ENCODE assay signal across 7 cellular contexts in the genomic region with DNA sequence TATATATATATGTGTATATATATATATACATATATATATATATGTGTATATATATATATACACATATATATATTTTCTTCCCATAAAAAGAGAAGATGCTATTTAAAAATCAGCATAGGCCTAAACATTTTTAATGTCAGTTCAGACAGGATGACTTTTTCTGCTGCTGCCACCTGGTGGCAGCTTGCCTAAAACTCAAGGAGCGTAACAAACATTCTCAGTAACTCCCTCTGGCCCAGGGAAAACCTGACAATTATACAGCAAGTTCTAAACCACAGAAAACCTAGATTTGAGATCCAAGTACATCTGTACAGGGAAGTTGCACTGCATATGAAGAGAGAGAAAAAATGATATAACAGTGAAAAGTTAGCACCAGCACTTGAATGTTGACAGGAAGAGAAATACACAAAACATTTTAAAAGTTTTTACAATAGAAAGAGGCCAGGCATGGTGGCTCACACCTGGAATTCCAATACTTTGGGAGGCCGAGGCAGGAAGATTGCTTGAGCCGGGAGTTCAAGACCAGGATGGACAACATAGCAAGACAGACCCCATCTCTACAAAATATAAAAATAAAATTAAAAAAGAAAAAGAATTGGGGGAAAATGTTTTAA. TPM values are rescaled to one million over a fixed set of nuclear protein-coding genes. Genes with fewer than 3 reads are reported as not detected.
A peak's percentile ranks its signal among the peaks of the same experiment; 100 is the strongest.
DNase-seq lines count a peak whose midpoint lies in the region; ATAC-seq and TF ChIP-seq lines count a peak whose summit lies in the region.

No MANE protein-coding gene starts in this region.

- H3K36me3 Mint-ChIP-seq in glutamatergic neuron (ENCODE audit: unreplicated experiment), result no peaks in the 10 kb centered on the region

- ATAC-seq in HG03469 (IDR thresholded peaks at IDR 0.05; ENCODE audit: unreplicated experiment), result peak; percentile 75
- no peak for ATAC-seq in GM21423 (IDR thresholded peaks at IDR 0.05; ENCODE audit: unreplicated experiment)

- H3K4me1 ChIP-seq in OCI-LY3 (ENCODE audit: low read length), result peaks cover 4% of the 10 kb centered on the region; the same call in 1 of the 2 replicates

- no peak overlapping the region for H3K4me2 ChIP-seq in OCI-LY3 (ENCODE audit: low read length)

- H3K9ac ChIP-seq in OCI-LY3 (ENCODE audit: low read length), result no peak overlapping the region

- no peak overlapping the region for H2AFZ ChIP-seq in OCI-LY3 (ENCODE audit: low read depth, low read length)

- H3K4me3 Mint-ChIP-seq in glutamatergic neuron (ENCODE audit: unreplicated experiment), result no peak overlapping the region

- peak; percentile 24 for DNase-seq in GM10266 (ENCODE audit: extremely low spot score)
- DNase-seq in activated T-cell treated with anti-CD3 and anti-CD28 coated beads, Interleukin-2, amount 50 U/mL, for 48 hours, result peak; percentile 54 to 60
- DNase-seq in glutamatergic neuron, result peak; percentile 62
- peak; percentile 54 for DNase-seq in retina

- no peaks in the 10 kb centered on the region for H3K27me3 ChIP-seq in OCI-LY3 (ENCODE audit: low read depth, low read length)

- no peaks in the 10 kb centered on the region for H3K36me3 ChIP-seq in OCI-LY3 (replicated peaks; ENCODE audit: low read depth, low read length)

- no peaks in the 10 kb centered on the region for H3K79me2 ChIP-seq in OCI-LY3 (ENCODE audit: low read length)

- peak; percentile 79 for TF ChIP-seq CTCF in GM10266 (IDR thresholded peaks at IDR 0.05; ENCODE audit: control insufficient read depth, insufficient read depth, low read depth, missing control alignments)
- TF ChIP-seq CTCF in OCI-LY3 (IDR thresholded peaks at IDR 0.05; ENCODE audit: low read depth, low read length), result peak; percentile 72
- peak; percentile 74 for TF ChIP-seq CTCF in glutamatergic neuron (IDR thresholded peaks at IDR 0.05; ENCODE audit: partially characterized antibody, unreplicated experiment)

- no peak overlapping the region for H3K27ac ChIP-seq in OCI-LY3 (ENCODE audit: low read length)

- H4K20me1 ChIP-seq in OCI-LY3 (ENCODE audit: insufficient read depth, low read length), result no peaks in the 10 kb centered on the region

- H3K9me3 ChIP-seq in OCI-LY3 (ENCODE audit: insufficient read depth, low read length), result no peaks in the 10 kb centered on the region

- no peaks in the 10 kb centered on the region for H3K9me3 Mint-ChIP-seq in glutamatergic neuron (ENCODE audit: unreplicated experiment)

- no peak overlapping the region for H3K27ac Mint-ChIP-seq in glutamatergic neuron (ENCODE audit: unreplicated experiment)

- H3K4me3 ChIP-seq in OCI-LY3 (ENCODE audit: low read length), result no peak overlapping the region

- no peaks in the 10 kb centered on the region for H3K4me1 Mint-ChIP-seq in glutamatergic neuron (ENCODE audit: low read depth, unreplicated experiment)

- H3K27me3 Mint-ChIP-seq in glutamatergic neuron (ENCODE audit: unreplicated experiment), result no peaks in the 10 kb centered on the region

RNA-seq across cellular contexts. Expression of gene OR8A1, which starts 16.6 kb away (rescaled TPM):
- not detected for total RNA-seq in glutamatergic neuron (ENCODE audit: unreplicated experiment)

RNA-seq across cellular contexts. Expression of gene PANX3, which starts 24.9 kb away (rescaled TPM):
- not detected for total RNA-seq in glutamatergic neuron (ENCODE audit: unreplicated experiment)

RNA-seq across cellular contexts. Expression of gene TBRG1, which starts 36.3 kb away (rescaled TPM):
- 35.3 TPM for total RNA-seq in glutamatergic neuron (ENCODE audit: unreplicated experiment)

RNA-seq across cellular contexts. Expression of gene OR8B12, which starts 42.9 kb away (rescaled TPM):
- not detected for total RNA-seq in glutamatergic neuron (ENCODE audit: unreplicated experiment)
